33 cellular contexts compared by ENCODE assay signal in the genomic region with DNA sequence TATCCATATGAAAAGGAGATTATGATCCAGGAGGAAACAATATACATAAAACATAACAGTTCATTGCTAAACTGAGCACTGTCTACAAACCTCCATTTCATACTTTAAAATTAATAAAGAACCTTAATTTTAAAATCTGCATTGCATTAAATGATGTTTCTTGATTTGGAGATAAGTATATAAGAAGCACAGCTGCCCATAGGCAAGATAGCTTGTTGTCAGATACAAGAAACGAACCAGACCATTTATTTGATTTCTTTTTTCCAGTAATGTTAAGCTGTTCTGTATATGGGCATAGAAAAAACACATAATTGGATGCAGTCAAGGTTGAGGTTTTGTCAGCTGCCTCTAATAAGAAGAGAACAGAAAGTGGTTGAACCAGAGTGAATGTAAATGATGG. TPM values are rescaled to one million over a fixed set of nuclear protein-coding genes. Genes with fewer than 3 reads are reported as not detected.
"Had no signal": no experiment of that assay in that cellular context is flagged by ENCODE, and none has a peak within 500 bp of the region (broad histone marks: within the 10 kb centered on the region; RNA-seq: fewer than 3 reads in every experiment).

No MANE protein-coding gene starts in this region.

- H3K9me3 Mint-ChIP-seq: mesothelial cell of epicardium; naive B cell; nephron progenitor cell; stimulated activated effector memory CD8-positive, alpha-beta T cell treated with anti-CD3 and anti-CD28 coated beads, Interleukin-12 subunit alpha, Interleukin-12 subunit beta, amount 100 ng/mL, for 72 hours had no signal

- H3K9me3 ChIP-seq: esophagus squamous epithelium, heart right ventricle, left lung, mucosa of descending colon, psoas muscle, sigmoid colon, stomach, thyroid gland, vagina had no signal

- ATAC-seq: heart right ventricle; left cardiac atrium; left lung; mucosa of descending colon; psoas muscle; right cardiac atrium; stimulated activated effector memory CD8-positive, alpha-beta T cell treated with anti-CD3 and anti-CD28 coated beads, Interleukin-12 subunit alpha, Interleukin-12 subunit beta, amount 100 ng/mL, for 72 hours had no signal

- H3K27ac ChIP-seq: esophagus squamous epithelium, heart right ventricle, left lung, psoas muscle, sigmoid colon, stomach, thyroid gland, vagina had no signal

- H3K27me3 Mint-ChIP-seq: naive B cell had no signal

- H3K4me3 ChIP-seq: esophagus squamous epithelium, heart right ventricle, left lung, mucosa of descending colon, psoas muscle, sigmoid colon, stomach, thyroid gland, vagina had no signal

- DNase-seq: dermis blood vessel endothelial cell; effector memory CD4-positive, alpha-beta T cell; erythroblast; esophagus squamous epithelium; foreskin melanocyte; glutamatergic neuron; heart right ventricle; hippocampal formation; left cardiac atrium; left lung; mesenchymal stem cell; mucosa of descending colon; naive B cell; nephron progenitor cell; nucleus accumbens; psoas muscle; right cardiac atrium; sigmoid colon; stimulated activated CD4-positive, alpha-beta T cell treated with anti-CD3 and anti-CD28 coated beads, Interleukin-2, amount 100 ng/mL, for 24 hours; stimulated activated CD4-positive, alpha-beta T cell treated with anti-CD3 and anti-CD28 coated beads, Interleukin-4, amount 100 ng/mL, for 24 hours; stimulated activated naive CD4-positive, alpha-beta T cell treated with Interleukin-2 at 50 U/mL for 16 hours; stomach; thyroid gland; trophoblast cell had no signal

- H3K27me3 ChIP-seq: esophagus squamous epithelium, heart right ventricle, left lung, sigmoid colon, stomach, thyroid gland, vagina had no signal

- H3K27ac Mint-ChIP-seq: mesothelial cell of epicardium; nephron progenitor cell; stimulated activated effector memory CD8-positive, alpha-beta T cell treated with anti-CD3 and anti-CD28 coated beads, Interleukin-12 subunit alpha, Interleukin-12 subunit beta, amount 100 ng/mL, for 72 hours had no signal

- H3K4me3 Mint-ChIP-seq: mesothelial cell of epicardium; naive B cell; nephron progenitor cell; stimulated activated effector memory CD8-positive, alpha-beta T cell treated with anti-CD3 and anti-CD28 coated beads, Interleukin-12 subunit alpha, Interleukin-12 subunit beta, amount 100 ng/mL, for 72 hours had no signal

RNA-seq across cellular contexts. Expression of gene YIPF7, which starts 33.2 kb away (rescaled TPM):
- total RNA-seq: dermis blood vessel endothelial cell, esophagus squamous epithelium, kidney epithelial cell, left lung, lung microvascular endothelial cell, mesothelial cell of epicardium, mucosa of descending colon, osteocyte, renal cortical epithelial cell, sigmoid colon, stomach, subcutaneous adipose tissue, thyroid gland, ureter, vagina had no signal
